19 cellular contexts compared by ENCODE assay signal in genomic region chr16:77816293-77816692, GRCh38. TPM values are rescaled to one million over a fixed set of nuclear protein-coding genes. Genes with fewer than 3 reads are reported as not detected.
A peak's percentile ranks its signal among the peaks of the same experiment; 100 is the strongest.
DNase-seq lines count a peak whose midpoint lies in the region; ATAC-seq and TF ChIP-seq lines count a peak whose summit lies in the region.
"Had no signal": no experiment of that assay in that cellular context is flagged by ENCODE, and none has a peak within 500 bp of the region (broad histone marks: within the 10 kb centered on the region; RNA-seq: fewer than 3 reads in every experiment).

No MANE protein-coding gene starts in this region.

- dilution Hi-C loops in mammary epithelial cell (cut with HindIII; ENCODE audit: low sequenced_read_pairs): no loop called here

- TF ChIP-seq CTCF in fibroblast of the aortic adventitia (IDR thresholded peaks at IDR 0.05; ENCODE audit: insufficient read depth, low read length) (no peak), mammary epithelial cell (conservative IDR thresholded peaks at IDR 0.05 in 1 of 2, IDR thresholded peaks at IDR 0.05 in 1 of 2; ENCODE audit: extremely low read depth in 1 of 2, insufficient read depth in 1 of 2, low read depth in 1 of 2, low read length in 2 of 2) (no peak)

- H4K20me1 ChIP-seq in mammary epithelial cell (ENCODE audit: insufficient read depth, low read length): no peaks in the 10 kb centered on the region

- no peak overlapping the region for H2AFZ ChIP-seq in mammary epithelial cell (ENCODE audit: low read depth, low read length)
- H2AFZ ChIP-seq: parathyroid adenoma had no signal

- intact Hi-C loops in mammary epithelial cell (cut with micrococcal nuclease): no loop called here
- intact Hi-C loops in Right ventricle myocardium inferior (cut with DNase I): no loop called here

- H3K9ac ChIP-seq in mammary epithelial cell (ENCODE audit: insufficient read depth, low read length): no peak overlapping the region
- H3K9ac ChIP-seq: parathyroid adenoma had no signal

- no peak overlapping the region for H3K27ac ChIP-seq in mammary epithelial cell (ENCODE audit: insufficient read depth, low read depth, low read length)
- H3K27ac ChIP-seq: 22Rv1, esophagus muscularis mucosa, parathyroid adenoma, transverse colon had no signal

- in situ Hi-C loops in mammary epithelial cell (cut with MboI; ENCODE audit: low sequenced_read_pairs in 2 of 2): no loop called here

- H3K27me3 ChIP-seq in mammary epithelial cell (ENCODE audit: insufficient read depth, low read length): no peaks in the 10 kb centered on the region

- H3K9me3 ChIP-seq in mammary epithelial cell (replicated peaks; ENCODE audit: insufficient read depth, low read length): no peaks in the 10 kb centered on the region
- H3K9me3 ChIP-seq: esophagus muscularis mucosa, transverse colon had no signal

- no TSS peak for BruUV-seq in mammary epithelial cell (replicated peaks; lab: Mats Ljungman, UMichigan)

- ATAC-seq in SK-N-SH treated with all-trans-retinoic acid at 6 μM for 48 hours (peak; percentile 89), Right ventricle myocardium inferior (no peak)
- ATAC-seq: activated CD8-positive, alpha-beta memory T cell treated with anti-CD3 and anti-CD28 coated beads, Interleukin-2, amount 10 ng/mL, durations not matched to agents 7 days and 5 days; stimulated activated memory B cell treated with anti-CD40 and anti-IgM and Interleukin-4, amounts not matched to agents 10 μg/mL and 1 μg/mL and 100 μg/mL, for 72 hours had no signal

- CTCF ChIA-PET in mammary epithelial cell (lab: Charles Lee; ENCODE audit: low non-redundant PET): no interaction called here

- peak; percentile 13 for DNase-seq in DMS79 treated with DMSO at 0.1 percent for 48 hours (lab: John Stamatoyannopoulos, UW)
- no peak for DNase-seq in DMS79 (lab: John Stamatoyannopoulos, UW)
- peak; percentile 41 for DNase-seq in fibroblast of the aortic adventitia (ENCODE audit: low read depth)
- peak; percentile 52 for DNase-seq in skeletal muscle cell (ENCODE audit: low read depth)
- no peak for DNase-seq in midbrain (lab: John Stamatoyannopoulos, UW)
- no peak for DNase-seq in mammary epithelial cell
- DNase-seq in Right ventricle myocardium inferior (ENCODE audit: missing footprints): no peak
- DNase-seq: activated CD8-positive, alpha-beta memory T cell treated with anti-CD3 and anti-CD28 coated beads, Interleukin-2, amount 10 ng/mL, durations not matched to agents 7 days and 5 days; anterior cingulate cortex; NCI-H2171; SIG-M5; transverse colon had no signal

- no peaks in the 10 kb centered on the region for H3K4me1 ChIP-seq in mammary epithelial cell (ENCODE audit: insufficient read depth, low read length)
- H3K4me1 ChIP-seq: parathyroid adenoma, transverse colon had no signal

- no peak overlapping the region for H3K4me3 ChIP-seq in fibroblast of the aortic adventitia (ENCODE audit: low read depth, low read length)
- no peak overlapping the region for H3K4me3 ChIP-seq in skeletal muscle cell (ENCODE audit: low read depth, low read length)
- H3K4me3 ChIP-seq in mammary epithelial cell (replicated peaks in 1 of 3; ENCODE audit: insufficient read depth in 1 of 3, low read depth in 2 of 3, low read length in 3 of 3): no peak overlapping the region
- H3K4me3 ChIP-seq: esophagus muscularis mucosa, transverse colon had no signal

- no peaks in the 10 kb centered on the region for H3K79me2 ChIP-seq in mammary epithelial cell (ENCODE audit: insufficient read depth, low read length)
- H3K79me2 ChIP-seq: parathyroid adenoma had no signal

- H3K36me3 ChIP-seq in mammary epithelial cell (ENCODE audit: insufficient read depth, low read length): no peaks in the 10 kb centered on the region
- H3K36me3 ChIP-seq: esophagus muscularis mucosa, transverse colon had no signal

- H3K4me2 ChIP-seq in mammary epithelial cell (ENCODE audit: insufficient read depth, low read depth, low read length): no peak overlapping the region

TF ChIP-seq in SK-N-SH treated with all-trans-retinoic acid at 6 μM for 48 hours, 23 proteins besides CTCF, POLR2A, EP300 and RAD21 (continues in another document):
- TF ChIP-seq TCF4 (CRISPR knock-in tag; IDR thresholded peaks at IDR 0.05; ENCODE audit: borderline replicate concordance): no peak
- TF ChIP-seq TSHZ2 (CRISPR knock-in tag; IDR thresholded peaks at IDR 0.05): no peak
- TF ChIP-seq BACH2 (CRISPR knock-in tag; IDR thresholded peaks at IDR 0.05; ENCODE audit: borderline replicate concordance): no peak
- TF ChIP-seq ISL1 (CRISPR knock-in tag; IDR thresholded peaks at IDR 0.05): peak; percentile 57
- TF ChIP-seq CSRNP3 (CRISPR knock-in tag; IDR thresholded peaks at IDR 0.05): no peak
- no peak for TF ChIP-seq PPARA (CRISPR knock-in tag; IDR thresholded peaks at IDR 0.05; ENCODE audit: borderline replicate concordance)
- 0 out of 2 replicates have a peak, but pooled peaks have one; percentile 46 for TF ChIP-seq CSDC2 (CRISPR knock-in tag; IDR thresholded peaks at IDR 0.05)
- TF ChIP-seq RARB (CRISPR knock-in tag; IDR thresholded peaks at IDR 0.05): no peak
- no peak for TF ChIP-seq ZNF565 (CRISPR knock-in tag; conservative IDR thresholded peaks at IDR 0.05; ENCODE audit: low read depth)
- TF ChIP-seq ZC3H10 (CRISPR knock-in tag; IDR thresholded peaks at IDR 0.05): no peak
- no peak for TF ChIP-seq POU6F1 (CRISPR knock-in tag; IDR thresholded peaks at IDR 0.05; ENCODE audit: borderline replicate concordance, low read depth)
- TF ChIP-seq SNAI2 (CRISPR knock-in tag; IDR thresholded peaks at IDR 0.05): no peak
- TF ChIP-seq ZNF70 (CRISPR knock-in tag; IDR thresholded peaks at IDR 0.05): no peak
- no peak for TF ChIP-seq CREB5 (CRISPR knock-in tag; IDR thresholded peaks at IDR 0.05; ENCODE audit: low read depth)
- TF ChIP-seq ZNF8 (CRISPR knock-in tag; IDR thresholded peaks at IDR 0.05): no peak
- TF ChIP-seq TOX (CRISPR knock-in tag; IDR thresholded peaks at IDR 0.05; ENCODE audit: borderline replicate concordance): no peak

RNA-seq across cellular contexts. Expression of gene VAT1L, which starts 27.9 kb away (rescaled TPM):
- total RNA-seq in fibroblast of the aortic adventitia (ENCODE audit: low replicate concordance) (4.6 and 12.2 TPM in 2 replicates), mammary epithelial cell (not detected), Right ventricle myocardium inferior (20.6 TPM)
- not detected for polyA plus RNA-seq in mammary epithelial cell
- polyA minus RNA-seq in mammary epithelial cell: not detected
- total RNA-seq: activated CD8-positive, alpha-beta memory T cell treated with anti-CD3 and anti-CD28 coated beads, Interleukin-2, amount 10 ng/mL, durations not matched to agents 7 days and 5 days; T-helper 2 cell treated with Interferon-gamma antibody and Interleukin-4, amounts not matched to agents 100 ng/mL and 5 ng/mL, for 36 hours had no signal
- polyA plus RNA-seq: CD14-positive monocyte had no signal

Comparison
In these comparisons a context has a peak if more than half of its experiments do, and no peak if none do; other contexts are left out.
1. DNase-seq: peak in DMS79 treated with DMSO at 0.1 percent for 48 hours (single experiment), fibroblast of the aortic adventitia (single experiment) and skeletal muscle cell (single experiment); none in DMS79 (single experiment), midbrain (single experiment), mammary epithelial cell (single experiment) and Right ventricle myocardium inferior (single experiment).